25 cellular contexts compared by ENCODE assay signal in genomic region chr12:30414507-30414906, GRCh38.
DNase-seq lines count a peak whose midpoint lies in the region; ATAC-seq, FAIRE-seq and TF ChIP-seq lines count a peak whose summit lies in the region.
"Had no signal": no experiment of that assay in that cellular context is flagged by ENCODE, and none has a peak within 500 bp of the region (broad histone marks: within the 10 kb centered on the region; RNA-seq: fewer than 3 reads in every experiment).

No MANE protein-coding gene starts in this region.

- TF ChIP-seq RAD21 in HepG2 (CRISPR knock-in tag; IDR thresholded peaks at IDR 0.05) (no peak), IMR-90 (IDR thresholded peaks at IDR 0.05; ENCODE audit: low read length) (no peak)

- DNase-seq in HepG2 (ENCODE audit: low spot score), result no peak
- no peak for DNase-seq in right lobe of liver
- DNase-seq in IMR-90, result no peak
- DNase-seq in bronchial epithelial cell (ENCODE audit: low read depth), result peak; percentile 43
- no peak for DNase-seq in RWPE1 (ENCODE audit: low spot score)
- no peak for DNase-seq in cerebellar cortex (ENCODE audit: low spot score)
- DNase-seq: ACHN; BE2C; C1 segment of cervical spinal cord; CD4-positive, alpha-beta memory T cell; CD4-positive, CD25-positive, alpha-beta regulatory T cell; CD8-positive, alpha-beta memory T cell; COR-L47; DMS 273 treated with DMSO at 0.1 percent for 48 hours; DMS153; DMS53; DMS79; DND-41; EL; GDM1 had no signal

- H3K9me3 ChIP-seq in HepG2 (ENCODE audit: low read length), result 0 out of 2 replicates have a peak, but pooled peaks cover 4% of the 10 kb centered on the region
- H3K9me3 ChIP-seq in right lobe of liver, result no peaks in the 10 kb centered on the region
- no peaks in the 10 kb centered on the region for H3K9me3 ChIP-seq in IMR-90 (ENCODE audit: control insufficient read depth, insufficient read depth, low read length)
- H3K9me3 ChIP-seq: BE2C had no signal

- H3K14ac ChIP-seq in IMR-90 (replicated peaks; ENCODE audit: low read depth, low read length), result no peak overlapping the region

- TF ChIP-seq EP300 in HepG2 (IDR thresholded peaks at IDR 0.05; ENCODE audit: low read depth in 2 of 2, low read length in 2 of 2) (no peak), HepG2 (CRISPR knock-in tag; IDR thresholded peaks at IDR 0.05; ENCODE audit: borderline replicate concordance) (no peak)

- no peaks in the 10 kb centered on the region for H3K9me1 ChIP-seq in IMR-90 (ENCODE audit: insufficient read depth, low read length)

- H3K36me3 ChIP-seq in HepG2 (replicated peaks in 1 of 2; ENCODE audit: control insufficient read depth in 1 of 2, insufficient read depth in 2 of 2, low read length in 2 of 2) (no peaks in the 10 kb centered on the region), right lobe of liver (no peaks in the 10 kb centered on the region), IMR-90 (ENCODE audit: control insufficient read depth, insufficient read depth, low read length) (no peaks in the 10 kb centered on the region), bronchial epithelial cell (ENCODE audit: control insufficient read depth, insufficient read depth, low read length) (no peaks in the 10 kb centered on the region)
- H3K36me3 ChIP-seq: BE2C, BLaER1 had no signal

- no peak overlapping the region for H3K23ac ChIP-seq in IMR-90 (ENCODE audit: low read depth, low read length)

- TF ChIP-seq POLR2A in HepG2 (IDR thresholded peaks at IDR 0.05; ENCODE audit: insufficient read depth in 1 of 2, low read depth in 2 of 2, low read length in 2 of 2), result no peak
- TF ChIP-seq POLR2A in right lobe of liver (IDR thresholded peaks at IDR 0.05), result no peak
- TF ChIP-seq POLR2A in IMR-90 (IDR thresholded peaks at IDR 0.05; ENCODE audit: low read depth, low read length), result no peak

- no peak overlapping the region for H4K91ac ChIP-seq in IMR-90 (ENCODE audit: insufficient read depth, low read depth, low read length)

- FAIRE-seq in HepG2 (lab: Jason Lieb, UNC) (no peak), bronchial epithelial cell (lab: Jason Lieb, UNC) (no peak)
- FAIRE-seq: GM12878, GM12892, GM18507 had no signal

- no peak overlapping the region for H4K8ac ChIP-seq in IMR-90 (ENCODE audit: low read depth in 2 of 2, low read length in 2 of 2)

- no peak for TF ChIP-seq CTCF in HepG2 (CRISPR knock-in tag; IDR thresholded peaks at IDR 0.05)
- TF ChIP-seq CTCF in right lobe of liver (IDR thresholded peaks at IDR 0.05), result no peak
- TF ChIP-seq CTCF in IMR-90 (conservative IDR thresholded peaks at IDR 0.05; ENCODE audit: low read depth, low read length), result no peak
- TF ChIP-seq CTCF in bronchial epithelial cell (IDR thresholded peaks at IDR 0.05; ENCODE audit: insufficient read depth, low read length, severe bottlenecking), result no peak
- TF ChIP-seq CTCF in RWPE1 (conservative IDR thresholded peaks at IDR 0.05; ENCODE audit: low read depth), result no peak

- no peak for ATAC-seq in HepG2
- no peak for ATAC-seq in right lobe of liver
- ATAC-seq in IMR-90 (ENCODE audit: low read depth), result no peak
- ATAC-seq: GM12878 had no signal

- H3K4me2 ChIP-seq in HepG2 (ENCODE audit: low read depth, low read length), result no peak overlapping the region
- H3K4me2 ChIP-seq in IMR-90 (ENCODE audit: low read depth, low read length), result no peak overlapping the region
- H3K4me2 ChIP-seq: BLaER1 had no signal

- in situ Hi-C loops in HepG2 (cut with HindIII; ENCODE audit: extremely low pct_ligation_motif_present, low pct_unique_long_range_greater_than_20kb) (no loop called here), IMR-90 (cut with MboI; ENCODE audit: low sequenced_read_pairs) (no loop called here)

- BruUV-seq in HepG2 (replicated peaks; lab: Mats Ljungman, UMichigan), result no TSS peak
- BruUV-seq in IMR-90 (replicated peaks; lab: Mats Ljungman, UMichigan), result no TSS peak

- no peak overlapping the region for H4K5ac ChIP-seq in IMR-90 (ENCODE audit: low read depth, low read length)

- H2BK120ac ChIP-seq in IMR-90 (ENCODE audit: low read depth, low read length), result no peak overlapping the region

- intact Hi-C loops in HepG2 (cut with micrococcal nuclease; ENCODE audit: unreplicated experiment), result no loop called here
- intact Hi-C loops in right lobe of liver (cut with DNase I), result no loop called here
- intact Hi-C loops in IMR-90 (cut with micrococcal nuclease), result no loop called here

- H3K4me3 ChIP-seq in HepG2 (replicated peaks in 1 of 3; ENCODE audit: insufficient read depth in 1 of 3, low read depth in 2 of 3, low read length in 3 of 3), result no peak overlapping the region
- no peak overlapping the region for H3K4me3 ChIP-seq in right lobe of liver
- no peak overlapping the region for H3K4me3 ChIP-seq in IMR-90 (ENCODE audit: insufficient read depth, low read depth, low read length)
- no peak overlapping the region for H3K4me3 ChIP-seq in bronchial epithelial cell (ENCODE audit: low read depth, low read length)
- H3K4me3 ChIP-seq: BLaER1, GM12878 had no signal

- no peak overlapping the region for H2BK15ac ChIP-seq in IMR-90 (ENCODE audit: low read depth, low read length)

- CTCF ChIA-PET in HepG2 (lab: Yijun Ruan, JAX; ENCODE audit: low intra/inter-chr PET ratio, low total read pairs), result no interaction called here
- CTCF ChIA-PET in IMR-90 (lab: Yijun Ruan, JAX), result no interaction called here
- CTCF ChIA-PET in RWPE1 (lab: Yijun Ruan, JAX), result no interaction called here

- H2AFZ ChIP-seq in HepG2 (ENCODE audit: low read length), result no peak overlapping the region
- H2AFZ ChIP-seq in IMR-90 (replicated peaks; ENCODE audit: low read length, poor library complexity), result no peak overlapping the region

- H3K4ac ChIP-seq in IMR-90 (ENCODE audit: low read depth, low read length), result no peak overlapping the region

- H3K56ac ChIP-seq in IMR-90 (ENCODE audit: extremely low read depth, insufficient read depth, low read length), result no peak overlapping the region

- H3K79me2 ChIP-seq in HepG2 (ENCODE audit: insufficient read depth, low read length), result no peaks in the 10 kb centered on the region

- dilution Hi-C loops in IMR-90 (cut with HindIII; ENCODE audit: low sequenced_read_pairs, unreplicated experiment), result no loop called here

- H4K20me1 ChIP-seq in HepG2 (ENCODE audit: insufficient read depth, low read length), result no peaks in the 10 kb centered on the region
- H4K20me1 ChIP-seq in IMR-90 (ENCODE audit: insufficient read depth, low read length), result no peaks in the 10 kb centered on the region
- H4K20me1 ChIP-seq: BLaER1 had no signal

- H2AK5ac ChIP-seq in IMR-90 (ENCODE audit: low read depth, low read length), result no peak overlapping the region

- H3K27ac ChIP-seq in HepG2 (ENCODE audit: extremely low read length, insufficient read depth, low read length) (no peak overlapping the region), right lobe of liver (no peak overlapping the region), IMR-90 (ENCODE audit: insufficient read depth, low read length) (no peak overlapping the region), RWPE1 (no peak overlapping the region)
- H3K27ac ChIP-seq: 22Rv1, BLaER1 had no signal

- POLR2A ChIA-PET in HepG2 (lab: Yijun Ruan, JAX) (no interaction called here), IMR-90 (lab: Charles Lee; ENCODE audit: unreplicated experiment) (no interaction called here), RWPE1 (lab: Yijun Ruan, JAX; ENCODE audit: low non-redundant PET) (no interaction called here)

- H3K79me1 ChIP-seq in IMR-90 (ENCODE audit: low read depth in 1 of 2, low read length in 2 of 2), result no peaks in the 10 kb centered on the region

- H3K4me1 ChIP-seq in HepG2 (ENCODE audit: insufficient read depth, low read length) (no peaks in the 10 kb centered on the region), right lobe of liver (no peaks in the 10 kb centered on the region), IMR-90 (ENCODE audit: control insufficient read depth, insufficient read depth, low read length) (no peaks in the 10 kb centered on the region)
- H3K4me1 ChIP-seq: BE2C, BLaER1 had no signal

- H3K9ac ChIP-seq in HepG2 (ENCODE audit: insufficient read depth, low read depth, low read length) (no peak overlapping the region), IMR-90 (ENCODE audit: low read depth, low read length) (no peak overlapping the region)
- H3K9ac ChIP-seq: BLaER1 had no signal

- no peak overlapping the region for H2AK9ac ChIP-seq in IMR-90 (replicated peaks; ENCODE audit: low read depth, low read length, poor library complexity)

- H3K27me3 ChIP-seq in HepG2 (ENCODE audit: control insufficient read depth in 1 of 2, insufficient read depth in 2 of 2, low read length in 2 of 2) (no peaks in the 10 kb centered on the region), right lobe of liver (no peaks in the 10 kb centered on the region), IMR-90 (ENCODE audit: control insufficient read depth, insufficient read depth, low read length) (no peaks in the 10 kb centered on the region), bronchial epithelial cell (ENCODE audit: control insufficient read depth, insufficient read depth, low read length) (no peaks in the 10 kb centered on the region)
- H3K27me3 ChIP-seq: BE2C, BLaER1 had no signal

- H3K18ac ChIP-seq in IMR-90 (ENCODE audit: low read depth, low read length), result no peak overlapping the region

- H2BK5ac ChIP-seq in IMR-90 (ENCODE audit: low read depth, low read length, poor library complexity, severe bottlenecking), result no peak overlapping the region

- H2BK20ac ChIP-seq in IMR-90 (ENCODE audit: low read depth, low read length), result no peak overlapping the region

TF ChIP-seq in HepG2, 621 proteins besides CTCF, POLR2A, EP300 and RAD21:
- peak; percentile 65; the same call in 1 of the 2 replicates for TF ChIP-seq MAFF (IDR thresholded peaks at IDR 0.05; ENCODE audit: low read depth, low read length)
- no peak for TF ChIP-seq HOXA7 (CRISPR knock-in tag; IDR thresholded peaks at IDR 0.05)
- peak; percentile 47 to 81; a peak in 3 of 4 replicates for TF ChIP-seq MAFK (conservative IDR thresholded peaks at IDR 0.05 in 1 of 2, IDR thresholded peaks at IDR 0.05 in 1 of 2; ENCODE audit: low read length in 2 of 2)
- TF ChIP-seq KDM5A (IDR thresholded peaks at IDR 0.05; ENCODE audit: borderline replicate concordance, low read length), result no peak
- TF ChIP-seq ZNF761 (CRISPR knock-in tag; conservative IDR thresholded peaks at IDR 0.05), result no peak
- TF ChIP-seq ZSCAN20 (CRISPR knock-in tag; IDR thresholded peaks at IDR 0.05; ENCODE audit: borderline replicate concordance), result no peak

TF ChIP-seq in IMR-90, 13 proteins besides CTCF, POLR2A, EP300 and RAD21 (continues in another document):
- TF ChIP-seq CHD1 (IDR thresholded peaks at IDR 0.05; ENCODE audit: low read depth, low read length) (no peak), SMC3 (IDR thresholded peaks at IDR 0.05; ENCODE audit: low read depth, low read length) (no peak), USF2 (IDR thresholded peaks at IDR 0.05; ENCODE audit: low read depth, low read length) (no peak), MAFK (IDR thresholded peaks at IDR 0.05; ENCODE audit: low read depth, low read length) (peak; percentile 72), MAZ (IDR thresholded peaks at IDR 0.05; ENCODE audit: borderline replicate concordance, low read depth, low read length) (no peak)
